21 cellular contexts compared by ENCODE assay signal in genomic region chr9:28539432-28539831, GRCh38.
DNase-seq lines count a peak whose midpoint lies in the region; ATAC-seq, FAIRE-seq and TF ChIP-seq lines count a peak whose summit lies in the region.
"Had no signal": no experiment of that assay in that cellular context is flagged by ENCODE, and none has a peak within 500 bp of the region (broad histone marks: within the 10 kb centered on the region; RNA-seq: fewer than 3 reads in every experiment).

No MANE protein-coding gene starts in this region.

- intact Hi-C loops in PC-3 (cut with micrococcal nuclease): no loop called here
- intact Hi-C loops in CD4-positive, alpha-beta memory T cell (cut with micrococcal nuclease): no loop called here

- no peak overlapping the region for H3K27ac ChIP-seq in PC-3 (ENCODE audit: low read length)
- H3K27ac ChIP-seq in CD4-positive, alpha-beta memory T cell (ENCODE audit: low read depth, low read length): no peak overlapping the region
- H3K27ac ChIP-seq: neutrophil, prostate gland, SK-N-MC, thoracic aorta had no signal

- H2AFZ ChIP-seq in PC-3 (ENCODE audit: low read length): no peak overlapping the region

- no peaks in the 10 kb centered on the region for H3K9me2 ChIP-seq in PC-3 (replicated peaks; ENCODE audit: low read length)

- no peak overlapping the region for H3K4me3 ChIP-seq in PC-3 (ENCODE audit: low read length)
- H3K4me3 ChIP-seq in CD4-positive, alpha-beta memory T cell (ENCODE audit: low read length in 2 of 2): no peak overlapping the region
- H3K4me3 ChIP-seq: prostate gland, SK-N-MC, thoracic aorta had no signal

- no peaks in the 10 kb centered on the region for H3K4me1 Mint-ChIP-seq in CD4-positive, alpha-beta memory T cell
- H3K4me1 Mint-ChIP-seq: WTC11 had no signal

- H3K9ac ChIP-seq in PC-3 (ENCODE audit: low read length): no peak overlapping the region

- BruUV-seq in PC-3 (replicated peaks; lab: Mats Ljungman, UMichigan): no TSS peak

- H4K20me1 ChIP-seq in PC-3 (ENCODE audit: low read length): no peaks in the 10 kb centered on the region

- CTCF ChIA-PET in PC-3 (lab: Charles Lee): no interaction called here
- CTCF ChIA-PET in CD4-positive, alpha-beta memory T cell (lab: Charles Lee; ENCODE audit: partially characterized antibody): no interaction called here

- no peaks in the 10 kb centered on the region for H3K27me3 ChIP-seq in PC-3 (ENCODE audit: low read length)
- no peaks in the 10 kb centered on the region for H3K27me3 ChIP-seq in CD4-positive, alpha-beta memory T cell (ENCODE audit: insufficient read depth, low read length)
- H3K27me3 ChIP-seq: neutrophil had no signal

- TF ChIP-seq CTCF in PC-3 (conservative IDR thresholded peaks at IDR 0.05; ENCODE audit: low read depth, low read length): no peak

- FAIRE-seq in islet of Langerhans (lab: Jason Lieb, UNC): peak; percentile 97
- FAIRE-seq: RCC 7860 had no signal

- no peak overlapping the region for H3K27ac Mint-ChIP-seq in CD4-positive, alpha-beta memory T cell
- H3K27ac Mint-ChIP-seq: activated T-helper 2 cell treated with anti-CD3 and anti-CD28 coated beads, Interferon-gamma antibody, Interleukin-2, Interleukin-4, amounts not matched to agents 10 μg/mL and 5 μg/mL and 100 μg/mL, durations not matched to agents 14 hours and 24 hours and 36 hours; WTC11 had no signal

- H3K9me3 ChIP-seq in PC-3 (ENCODE audit: low read length): no peaks in the 10 kb centered on the region
- no peaks in the 10 kb centered on the region for H3K9me3 ChIP-seq in CD4-positive, alpha-beta memory T cell (ENCODE audit: control insufficient read depth in 1 of 2, low read length in 2 of 2)
- H3K9me3 ChIP-seq: neutrophil, prostate gland, thoracic aorta had no signal

- no peaks in the 10 kb centered on the region; the same call in 1 of the 2 replicates for H3K4me1 ChIP-seq in PC-3 (ENCODE audit: insufficient read depth, low read length)
- H3K4me1 ChIP-seq in CD4-positive, alpha-beta memory T cell (ENCODE audit: insufficient read depth, low read length): no peaks in the 10 kb centered on the region
- H3K4me1 ChIP-seq: prostate gland had no signal

- no peaks in the 10 kb centered on the region for H3K27me3 Mint-ChIP-seq in CD4-positive, alpha-beta memory T cell

- no peak overlapping the region for H3K4me2 ChIP-seq in PC-3 (ENCODE audit: low read length)

- H3K79me2 ChIP-seq in PC-3 (ENCODE audit: low read length): no peaks in the 10 kb centered on the region

- no peaks in the 10 kb centered on the region for H3F3A ChIP-seq in PC-3 (ENCODE audit: low read length, unreplicated experiment)

- ATAC-seq in PC-3 (peak; percentile 65), GM19395 (IDR thresholded peaks at IDR 0.05; ENCODE audit: unreplicated experiment) (no peak)
- ATAC-seq: WTC11 had no signal

- H3K4me3 Mint-ChIP-seq in CD4-positive, alpha-beta memory T cell: no peak overlapping the region
- H3K4me3 Mint-ChIP-seq: WTC11 had no signal

- H3K36me3 Mint-ChIP-seq in CD4-positive, alpha-beta memory T cell: no peaks in the 10 kb centered on the region
- H3K36me3 Mint-ChIP-seq: WTC11 had no signal

- POLR2A ChIA-PET in PC-3 (lab: Charles Lee; ENCODE audit: unreplicated experiment): no interaction called here
- POLR2A ChIA-PET in CD4-positive, alpha-beta memory T cell (lab: Charles Lee; ENCODE audit: partially characterized antibody): no interaction called here

- DNase-seq in HPDE6-E6E7 (ENCODE audit: extremely low spot score) (peak; percentile 39), NCI-H2081 treated with DMSO at 0.1 percent for 48 hours (lab: John Stamatoyannopoulos, UW) (peak; percentile 76), PC-3 (peak; percentile 50), hepatic stellate cell (ENCODE audit: low spot score) (no peak)
- DNase-seq in CD4-positive, alpha-beta memory T cell: no peak
- DNase-seq: activated CD4-positive, alpha-beta T cell treated with anti-CD3 and anti-CD28 coated beads, Interleukin-2, amount 50 U/mL, for 4 hours; activated CD8-positive, alpha-beta memory T cell treated with anti-CD3 and anti-CD28 coated beads, Interleukin-2, amount 50 U/mL, for 48 hours; effector memory CD4-positive, alpha-beta T cell; KG1; NCI-H345; stimulated activated naive CD4-positive, alpha-beta T cell; T1000 had no signal

- H3K9me3 Mint-ChIP-seq in CD4-positive, alpha-beta memory T cell: peaks cover 0 to 7% (median 3%) of the 10 kb centered on the region in 8 donors
- H3K9me3 Mint-ChIP-seq: WTC11 had no signal

- no peaks in the 10 kb centered on the region for H3K36me3 ChIP-seq in PC-3 (ENCODE audit: low read depth, low read length)
- H3K36me3 ChIP-seq in CD4-positive, alpha-beta memory T cell (ENCODE audit: insufficient read depth, low read length): no peaks in the 10 kb centered on the region
- H3K36me3 ChIP-seq: neutrophil, prostate gland, thoracic aorta had no signal

Comparison
In these comparisons a context has a peak if more than half of its experiments do, and no peak if none do; other contexts are left out.
1. DNase-seq: peak in HPDE6-E6E7 (single experiment), NCI-H2081 treated with DMSO at 0.1 percent for 48 hours (single experiment) and PC-3 (single experiment); none in hepatic stellate cell (single experiment) and CD4-positive, alpha-beta memory T cell (0 of 5).